3 cellular contexts compared by ENCODE assay signal in genomic region chr12:50590869-50591268, GRCh38.
A peak's percentile ranks its signal among the peaks of the same experiment; 100 is the strongest.
TF ChIP-seq lines count a peak whose summit lies in the region.

No MANE protein-coding gene starts in this region.

TF ChIP-seq in HepG2, 621 proteins besides CTCF, POLR2A, EP300 and RAD21:
- no peak for TF ChIP-seq ZBTB38 (CRISPR knock-in tag; IDR thresholded peaks at IDR 0.05)
- TF ChIP-seq ZNF564 (CRISPR knock-in tag; IDR thresholded peaks at IDR 0.05): peak; percentile 94

TF ChIP-seq in IMR-90, 13 proteins besides CTCF, POLR2A, EP300 and RAD21:
- no peak for TF ChIP-seq NFE2L2 (IDR thresholded peaks at IDR 0.05; ENCODE audit: low read depth, low read length)
- TF ChIP-seq, protein P1, sequence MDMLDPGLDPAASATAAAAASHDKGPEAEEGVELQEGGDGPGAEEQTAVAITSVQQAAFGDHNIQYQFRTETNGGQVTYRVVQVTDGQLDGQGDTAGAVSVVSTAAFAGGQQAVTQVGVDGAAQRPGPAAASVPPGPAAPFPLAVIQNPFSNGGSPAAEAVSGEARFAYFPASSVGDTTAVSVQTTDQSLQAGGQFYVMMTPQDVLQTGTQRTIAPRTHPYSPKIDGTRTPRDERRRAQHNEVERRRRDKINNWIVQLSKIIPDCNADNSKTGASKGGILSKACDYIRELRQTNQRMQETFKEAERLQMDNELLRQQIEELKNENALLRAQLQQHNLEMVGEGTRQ (IDR thresholded peaks at IDR 0.05; ENCODE audit: low read depth, low read length): no peak
- TF ChIP-seq MAFK (IDR thresholded peaks at IDR 0.05; ENCODE audit: low read depth, low read length): no peak
- no peak for TF ChIP-seq SMC3 (IDR thresholded peaks at IDR 0.05; ENCODE audit: low read depth, low read length)
- no peak for TF ChIP-seq BHLHE40 (IDR thresholded peaks at IDR 0.05; ENCODE audit: low read depth, low read length)
- no peak for TF ChIP-seq FOS (IDR thresholded peaks at IDR 0.05; ENCODE audit: low read depth, low read length)
- no peak for TF ChIP-seq RFX5 (IDR thresholded peaks at IDR 0.05; ENCODE audit: low read depth, low read length)
- no peak for TF ChIP-seq RCOR1 (IDR thresholded peaks at IDR 0.05; ENCODE audit: insufficient replicate concordance, low read length)
- no peak for TF ChIP-seq MXI1 (IDR thresholded peaks at IDR 0.05; ENCODE audit: borderline replicate concordance, low read depth, low read length)
- TF ChIP-seq, protein P2, sequence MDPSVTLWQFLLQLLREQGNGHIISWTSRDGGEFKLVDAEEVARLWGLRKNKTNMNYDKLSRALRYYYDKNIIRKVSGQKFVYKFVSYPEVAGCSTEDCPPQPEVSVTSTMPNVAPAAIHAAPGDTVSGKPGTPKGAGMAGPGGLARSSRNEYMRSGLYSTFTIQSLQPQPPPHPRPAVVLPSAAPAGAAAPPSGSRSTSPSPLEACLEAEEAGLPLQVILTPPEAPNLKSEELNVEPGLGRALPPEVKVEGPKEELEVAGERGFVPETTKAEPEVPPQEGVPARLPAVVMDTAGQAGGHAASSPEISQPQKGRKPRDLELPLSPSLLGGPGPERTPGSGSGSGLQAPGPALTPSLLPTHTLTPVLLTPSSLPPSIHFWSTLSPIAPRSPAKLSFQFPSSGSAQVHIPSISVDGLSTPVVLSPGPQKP (IDR thresholded peaks at IDR 0.05; ENCODE audit: borderline replicate concordance, low read depth, low read length): no peak
- no peak for TF ChIP-seq CHD1 (IDR thresholded peaks at IDR 0.05; ENCODE audit: low read depth, low read length)
- no peak for TF ChIP-seq CEBPB (IDR thresholded peaks at IDR 0.05; ENCODE audit: low read depth, low read length)
- no peak for TF ChIP-seq MAZ (IDR thresholded peaks at IDR 0.05; ENCODE audit: borderline replicate concordance, low read depth, low read length)

TF ChIP-seq in K562, 482 proteins besides CTCF, POLR2A, EP300 and RAD21:
- no peak for TF ChIP-seq GTF2A2 (tag; IDR thresholded peaks at IDR 0.05)
- TF ChIP-seq BDP1 (IDR thresholded peaks at IDR 0.05; ENCODE audit: insufficient read depth, insufficient read length): no peak
- TF ChIP-seq ARID2 (IDR thresholded peaks at IDR 0.05): no peak
